Comparison of ENCODE assay signal across 30 cellular contexts in genomic region chr18:76461148-76461547, GRCh38. TPM values are rescaled to one million over a fixed set of nuclear protein-coding genes. Genes with fewer than 3 reads are reported as not detected.
DNase-seq lines count a peak whose midpoint lies in the region; ATAC-seq and TF ChIP-seq lines count a peak whose summit lies in the region.
"Had no signal": no experiment of that assay in that cellular context is flagged by ENCODE, and none has a peak within 500 bp of the region (broad histone marks: within the 10 kb centered on the region; RNA-seq: fewer than 3 reads in every experiment).

No MANE protein-coding gene starts in this region.

- no peaks in the 10 kb centered on the region for H3K27me3 ChIP-seq in sigmoid colon
- H3K27me3 ChIP-seq: BE2C, foreskin keratinocyte, hepatocyte, pancreas, testis had no signal

- H3K4me1 Mint-ChIP-seq in CD14-positive monocyte (peaks cover 68% of the 10 kb centered on the region), T-helper 17 cell (peaks cover 26% of the 10 kb centered on the region)
- no peaks in the 10 kb centered on the region for H3K4me1 Mint-ChIP-seq in stimulated activated memory B cell treated with anti-CD40 and anti-IgM and Interleukin-4, amounts not matched to agents 10 μg/mL and 1 μg/mL and 100 μg/mL, for 72 hours

- TF ChIP-seq EP300 in sigmoid colon (IDR thresholded peaks at IDR 0.05) = no peak

- peaks cover 0 to 48% (median 25%) of the 10 kb centered on the region in 4 donors for H3K4me1 ChIP-seq in sigmoid colon
- H3K4me1 ChIP-seq: BE2C had no signal

- H3K9me3 ChIP-seq in T-helper 17 cell (ENCODE audit: control insufficient read depth, low read length, poor library complexity, severe bottlenecking) (no peaks in the 10 kb centered on the region), sigmoid colon (no peaks in the 10 kb centered on the region)
- H3K9me3 ChIP-seq: BE2C, pancreas, testis had no signal

- H3K9me3 Mint-ChIP-seq in CD14-positive monocyte = no peaks in the 10 kb centered on the region
- H3K9me3 Mint-ChIP-seq in stimulated activated memory B cell treated with anti-CD40 and anti-IgM and Interleukin-4, amounts not matched to agents 10 μg/mL and 1 μg/mL and 100 μg/mL, for 72 hours = no peaks in the 10 kb centered on the region
- H3K9me3 Mint-ChIP-seq: activated T-cell treated with anti-CD3 and anti-CD28 coated beads, Interleukin-2, amount 50 U/mL, for 72 hours; nephron had no signal

- no peak for TF ChIP-seq CTCF in CD14-positive monocyte (IDR thresholded peaks at IDR 0.05)
- TF ChIP-seq CTCF in sigmoid colon (IDR thresholded peaks at IDR 0.05) = no peak

- H3K27me3 Mint-ChIP-seq in CD14-positive monocyte (ENCODE audit: low read depth in 3 of 3) (peaks cover 0 to 3% (median 0%) of the 10 kb centered on the region in 3 donors), T-helper 17 cell (no peaks in the 10 kb centered on the region)
- H3K27me3 Mint-ChIP-seq in stimulated activated memory B cell treated with anti-CD40 and anti-IgM and Interleukin-4, amounts not matched to agents 10 μg/mL and 1 μg/mL and 100 μg/mL, for 72 hours = no peaks in the 10 kb centered on the region

- TF ChIP-seq POLR2A in sigmoid colon (IDR thresholded peaks at IDR 0.05) = no peak

- ATAC-seq in T-helper 17 cell = no peak
- no peak for ATAC-seq in left lobe of liver
- no peak for ATAC-seq in stimulated activated memory B cell treated with anti-CD40 and anti-IgM and Interleukin-4, amounts not matched to agents 10 μg/mL and 1 μg/mL and 100 μg/mL, for 72 hours
- ATAC-seq in HG02571 (IDR thresholded peaks at IDR 0.05; ENCODE audit: unreplicated experiment) = no peak
- ATAC-seq: activated T-cell treated with anti-CD3 and anti-CD28 coated beads, Interleukin-2, amount 50 U/mL, for 72 hours; foreskin keratinocyte; K562 had no signal

- DNase-seq in CD14-positive monocyte (ENCODE audit: low spot score) (no peak), T-helper 17 cell (no peak), left lobe of liver (ENCODE audit: low spot score) (peak; percentile 26), sigmoid colon (no peak), RKO (ENCODE audit: low spot score) (no peak), COLO668 (lab: John Stamatoyannopoulos, UW; ENCODE audit: unreplicated experiment) (no peak)
- DNase-seq: ACHN; activated CD4-positive, alpha-beta T cell treated with anti-CD3 and anti-CD28 coated beads, Interleukin-2, amount 50 U/mL, for 1 hour; activated CD4-positive, CD25-positive, alpha-beta regulatory T cell; activated naive CD4-positive, alpha-beta T cell treated with Interleukin-2 at 50 U/mL for 16 hours; activated T-cell treated with anti-CD3 and anti-CD28 coated beads, Interleukin-2, amount 50 U/mL, for 72 hours; BE2C; central memory CD4-positive, alpha-beta T cell; COR-L47; foreskin keratinocyte; NCI-H1105; NCI-H187; NCI-H446 treated with DMSO at 0.1 percent for 48 hours; NCI-H82; retina; stimulated activated naive CD4-positive, alpha-beta T cell treated with Interleukin-2 at 50 U/mL for 16 hours; T-helper 1 cell had no signal

- no peak overlapping the region for H3K4me3 ChIP-seq in sigmoid colon
- H3K4me3 ChIP-seq: hepatocyte, K562, pancreas, smooth muscle cell, testis had no signal

- H3K4me3 Mint-ChIP-seq in CD14-positive monocyte = no peak overlapping the region
- no peak overlapping the region for H3K4me3 Mint-ChIP-seq in T-helper 17 cell
- H3K4me3 Mint-ChIP-seq in stimulated activated memory B cell treated with anti-CD40 and anti-IgM and Interleukin-4, amounts not matched to agents 10 μg/mL and 1 μg/mL and 100 μg/mL, for 72 hours = no peak overlapping the region
- H3K4me3 Mint-ChIP-seq: activated T-cell treated with anti-CD3 and anti-CD28 coated beads, Interleukin-2, amount 50 U/mL, for 72 hours; nephron had no signal

- intact Hi-C loops in CD14-positive monocyte (cut with micrococcal nuclease) (no loop called here), sigmoid colon (cut with DNase I) (no loop called here)

- H3K27ac ChIP-seq in sigmoid colon = peak overlapping the region in 3 of 4 donors; percentile 76 to 84 (median 83)

- H3K27ac Mint-ChIP-seq in CD14-positive monocyte (peak overlapping the region; percentile 17 to 85 (median 74)), T-helper 17 cell (peak overlapping the region; percentile 80)
- no peak overlapping the region for H3K27ac Mint-ChIP-seq in stimulated activated memory B cell treated with anti-CD40 and anti-IgM and Interleukin-4, amounts not matched to agents 10 μg/mL and 1 μg/mL and 100 μg/mL, for 72 hours
- H3K27ac Mint-ChIP-seq: activated T-cell treated with anti-CD3 and anti-CD28 coated beads, Interleukin-2, amount 50 U/mL, for 72 hours had no signal

- 95% methylated on average over 8 of the region's 8 CpGs for WGBS in sigmoid colon, 2 donors

- peaks cover 0 to 9% (median 0%) of the 10 kb centered on the region in 4 donors for H3K36me3 ChIP-seq in sigmoid colon
- H3K36me3 ChIP-seq: BE2C, pancreas had no signal

- H3K36me3 Mint-ChIP-seq in CD14-positive monocyte (peaks cover 47 to 82% of the 10 kb centered on the region in 2 donors), T-helper 17 cell (ENCODE audit: low read depth) (no peaks in the 10 kb centered on the region)
- peaks cover 19% of the 10 kb centered on the region for H3K36me3 Mint-ChIP-seq in stimulated activated memory B cell treated with anti-CD40 and anti-IgM and Interleukin-4, amounts not matched to agents 10 μg/mL and 1 μg/mL and 100 μg/mL, for 72 hours

RNA-seq across cellular contexts. Expression of gene ZNF516, which starts 33.9 kb away (rescaled TPM):
- polyA plus RNA-seq in CD14-positive monocyte = 1 to 10 TPM; 5.0 to 8.6 TPM
- total RNA-seq in T-helper 17 cell = 10 to 100 TPM; 16.5 to 29.6 TPM
- total RNA-seq in left lobe of liver = 16.2 TPM
- total RNA-seq in sigmoid colon = 10 to 100 TPM; 24.3 to 29.9 (median 26.9) TPM
- polyA plus RNA-seq in sigmoid colon = 1 to 10 TPM; 2.1 to 6.1 (median 2.4) TPM
